8 cellular contexts compared by ENCODE assay signal in genomic region chr1:108200627-108201106, GRCh38. TPM values are rescaled to one million over a fixed set of nuclear protein-coding genes. Genes with fewer than 3 reads are reported as not detected.
DNase-seq lines count a peak whose midpoint lies in the region; ATAC-seq, FAIRE-seq and TF ChIP-seq lines count a peak whose summit lies in the region.

No MANE protein-coding gene starts in this region.

- no peak for FAIRE-seq in A549 (lab: Jason Lieb, UNC)

- no peaks in the 10 kb centered on the region for H3K9me2 ChIP-seq in PC-3 (replicated peaks; ENCODE audit: low read length)

- H3K27ac Mint-ChIP-seq in activated naive CD8-positive, alpha-beta T cell: peak overlapping the region; percentile 1

- H3K9me3 ChIP-seq in A549: peaks cover 4% of the 10 kb centered on the region
- H3K9me3 ChIP-seq in PC-3 (ENCODE audit: low read length): no peaks in the 10 kb centered on the region
- H3K9me3 ChIP-seq in aorta (ENCODE audit: control insufficient read depth, low read length): no peaks in the 10 kb centered on the region

- ATAC-seq in A549 (peak; percentile 75 to 76), PC-3 (peak; percentile 61), aorta (ENCODE audit: low FRiP score) (peak; percentile 82)

- H3K4me1 Mint-ChIP-seq in activated naive CD8-positive, alpha-beta T cell (ENCODE audit: low read depth): peaks cover 27% of the 10 kb centered on the region

- TF ChIP-seq CTCF in A549 (IDR thresholded peaks at IDR 0.05): peak; percentile 38; the same call in 2 of the 3 replicates
- TF ChIP-seq CTCF in GM12873 (IDR thresholded peaks at IDR 0.05; ENCODE audit: insufficient read depth, low read depth, low read length, missing control alignments): peak; percentile 4
- peak; percentile 62; the same call in 1 of the 2 replicates for TF ChIP-seq CTCF in PC-3 (conservative IDR thresholded peaks at IDR 0.05; ENCODE audit: low read depth, low read length)

- H3K79me2 ChIP-seq in PC-3 (ENCODE audit: low read length): peaks cover 44% of the 10 kb centered on the region

- H4K20me1 ChIP-seq in PC-3 (ENCODE audit: low read length): peaks cover 4% of the 10 kb centered on the region

- no peak for TF ChIP-seq POLR2A in A549 (IDR thresholded peaks at IDR 0.05; ENCODE audit: low read length)

- H3F3A ChIP-seq in PC-3 (ENCODE audit: low read length, unreplicated experiment): no peaks in the 10 kb centered on the region

- POLR2A ChIA-PET in A549 (lab: Yijun Ruan, JAX): interaction anchor here (0.7 to 1.7 kb wide), 9 partner anchors 9 to 492 kb away, joined by 3 to 13 read pairs (median 6); partner anchors contain the start of genes EEIG2, HENMT1 and PRPF38B
- POLR2A ChIA-PET in PC-3 (lab: Charles Lee; ENCODE audit: unreplicated experiment): interaction anchor here (0.6 kb wide), 2 partner anchors 18 to 93 kb away, joined by 5 to 7 read pairs; no protein-coding TSS in a partner anchor

- H3K27me3 Mint-ChIP-seq in activated naive CD8-positive, alpha-beta T cell: no peaks in the 10 kb centered on the region

- BruUV-seq in PC-3 (replicated peaks; lab: Mats Ljungman, UMichigan): TSS peak; percentile 72

- TF ChIP-seq RAD21 in A549 (conservative IDR thresholded peaks at IDR 0.05 in 1 of 2, IDR thresholded peaks at IDR 0.05 in 1 of 2): no peak

- H3K4me1 ChIP-seq in A549 (peaks cover 16% of the 10 kb centered on the region; the same call in 1 of the 3 replicates), PC-3 (ENCODE audit: insufficient read depth, low read length) (peaks cover 19% of the 10 kb centered on the region), aorta (ENCODE audit: control insufficient read depth in 1 of 2, insufficient read depth in 2 of 2, low read length in 2 of 2) (peaks cover 0 to 3% of the 10 kb centered on the region in 2 donors)

- H3K9ac ChIP-seq in PC-3 (ENCODE audit: low read length): peak overlapping the region; percentile 94

- peak; percentile 41 to 80 for DNase-seq in A549 (ENCODE audit: low read depth in 1 of 2, low spot score in 1 of 2)
- peak; percentile 64 for DNase-seq in HS-27A (ENCODE audit: low read depth)
- peak; percentile 72 for DNase-seq in PC-3
- DNase-seq in germinal center (ENCODE audit: low spot score): peak; percentile 71
- peak in 37 of 56 donors; percentile 2 to 74 (median 48) for DNase-seq in nucleus accumbens (lab: John Stamatoyannopoulos, UW)
- DNase-seq in aorta: no peak

- TF ChIP-seq EP300 in A549 (IDR thresholded peaks at IDR 0.05): no peak

- CTCF ChIA-PET in A549 (lab: Yijun Ruan, JAX) (interaction anchor here (0.8 to 2.5 kb wide), 6 partner anchors 10 to 75 kb away, joined by 3 to 9 read pairs (median 4); no protein-coding TSS in a partner anchor), PC-3 (lab: Charles Lee) (interaction anchor here (0.6 to 1.6 kb wide), 5 partner anchors 10 to 418 kb away, joined by 3 to 11 read pairs (median 6); partner anchors contain the start of gene EEIG2)

- H3K9me3 Mint-ChIP-seq in activated naive CD8-positive, alpha-beta T cell (ENCODE audit: low read depth): no peaks in the 10 kb centered on the region

- H3K4me3 ChIP-seq in A549 (peak overlapping the region; percentile 75), PC-3 (ENCODE audit: low read length) (peak overlapping the region; percentile 97), aorta (ENCODE audit: low read length in 2 of 2) (peak overlapping the region; percentile 83 to 93)

- peaks cover 17% of the 10 kb centered on the region for H3K36me3 ChIP-seq in PC-3 (ENCODE audit: low read depth, low read length)
- H3K36me3 ChIP-seq in aorta (ENCODE audit: control insufficient read depth in 1 of 2, insufficient read depth in 2 of 2, low read length in 1 of 2): no peaks in the 10 kb centered on the region

- H2AFZ ChIP-seq in PC-3 (ENCODE audit: low read length): peak overlapping the region; percentile 97

- H3K36me3 Mint-ChIP-seq in activated naive CD8-positive, alpha-beta T cell: peaks cover 2% of the 10 kb centered on the region

- peak overlapping the region; percentile 91 for H3K4me3 Mint-ChIP-seq in activated naive CD8-positive, alpha-beta T cell

- H3K27me3 ChIP-seq in PC-3 (ENCODE audit: low read length): no peaks in the 10 kb centered on the region
- H3K27me3 ChIP-seq in aorta (ENCODE audit: control insufficient read depth in 1 of 2, insufficient read depth in 2 of 2, low read length in 1 of 2): no peaks in the 10 kb centered on the region

- WGBS in A549 (ENCODE audit: missing lambda C conversion rate): 3% methylated on average over 10 of the region's 11 CpGs
- 0 to 1% methylated on average over 11 of the region's 11 CpGs for WGBS in aorta, 2 donors

- intact Hi-C loops in PC-3 (cut with micrococcal nuclease): loop anchor here (1.0 to 5.0 kb wide), 3 partner anchors 264 to 442 kb away; no protein-coding TSS in a partner anchor
- intact Hi-C loops in aorta (cut with DNase I): loop anchor here in 1 of 2 donors (5.0 kb wide), 1 partner anchor 58 kb away; no protein-coding TSS in a partner anchor

- H3K4me2 ChIP-seq in A549 (peak overlapping the region; percentile 59), PC-3 (ENCODE audit: low read length) (peak overlapping the region; percentile 96)

- H3K27ac ChIP-seq in A549 (peak overlapping the region; percentile 94 to 98), PC-3 (ENCODE audit: low read length) (peak overlapping the region; percentile 59), aorta (ENCODE audit: low read depth in 1 of 2, low read length in 2 of 2) (peak overlapping the region; percentile 83 to 88)

TF ChIP-seq in A549, 52 proteins besides CTCF, POLR2A, EP300 and RAD21:
- TF ChIP-seq HDAC2 (IDR thresholded peaks at IDR 0.05): no peak
- TF ChIP-seq, protein P1, sequence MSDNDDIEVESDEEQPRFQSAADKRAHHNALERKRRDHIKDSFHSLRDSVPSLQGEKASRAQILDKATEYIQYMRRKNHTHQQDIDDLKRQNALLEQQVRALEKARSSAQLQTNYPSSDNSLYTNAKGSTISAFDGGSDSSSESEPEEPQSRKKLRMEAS (IDR thresholded peaks at IDR 0.05): 0 out of 2 replicates have a peak, but pooled peaks have one; percentile 23
- 0 out of 5 replicates have a peak, but pooled peaks of 1 of the 2 experiments have one; percentile 40 for TF ChIP-seq JUN (IDR thresholded peaks at IDR 0.05)

RNA-seq across cellular contexts. Expression of gene SLC25A24, which starts 0.5 kb away (rescaled TPM):
- polyA plus RNA-seq in A549 (2011; rRNA removed) (34.2 and 45.6 TPM in 2 replicates), A549 (2017; fragmentation: RNase III; extraction: RNeasy Plus Mini Kit Qiagen cat#74134 plus additional on column Dnase treatment) (24.1 to 25.5 TPM (median 25.3 TPM) in 3 replicates), aorta (10 to 100 TPM; 15.0 to 19.3 TPM)
- polyA plus RNA-seq in A549 (2012; cell fraction: cytosol; rRNA removed): 9.3 and 11.3 TPM in 2 replicates
- polyA plus RNA-seq in A549 (2012; cell fraction: nucleus; rRNA removed): 5.1 and 6.6 TPM in 2 replicates
- 14.3 and 15.1 TPM in 2 replicates for polyA minus RNA-seq in A549 (2011; rRNA and poly(A)+ RNA removed)
- total RNA-seq in PC-3 (2014; rRNA removed) (30.3 and 33.4 TPM in 2 replicates), aorta (10 to 100 TPM; 26.5 to 28.1 TPM)

RNA-seq across cellular contexts. Expression of gene NBPF4, which starts 43.2 kb away (rescaled TPM):
- polyA plus RNA-seq in A549 (2011; rRNA removed) (0.37 and 0.56 TPM in 2 replicates), A549 (2017; fragmentation: RNase III; extraction: RNeasy Plus Mini Kit Qiagen cat#74134 plus additional on column Dnase treatment) (0.21 to 0.42 TPM (median 0.25 TPM) in 3 replicates), aorta (not detected)
- polyA plus RNA-seq in A549 (2012; cell fraction: cytosol; rRNA removed): 0.03 TPM in 2 replicates
- polyA plus RNA-seq in A549 (2012; cell fraction: nucleus; rRNA removed): 0.11 and 0.16 TPM in 2 replicates
- 0.24 and 0.25 TPM in 2 replicates for polyA minus RNA-seq in A549 (2011; rRNA and poly(A)+ RNA removed)
- total RNA-seq in PC-3 (2014; rRNA removed) (0.07 TPM in 1 of 2 replicates, not detected in the other), aorta (under 1 TPM in 1 of 2 donors, not detected in 1; 0.19 TPM)

Comparison
In these comparisons a context has a peak if more than half of its experiments do, and no peak if none do; other contexts are left out.
1. DNase-seq: peak in A549 (2 of 2), HS-27A (single experiment), PC-3 (single experiment), germinal center (single experiment) and nucleus accumbens (37 of 56); none in aorta (0 of 2).
2. CTCF ChIP-seq: peak in every context shown above with its lines; median percentile 62 in PC-3; 38 in A549; 4 in GM12873.
3. Peak in every context shown above with its lines, with median percentiles within 50 percentile points of each other: ATAC-seq, H3K27ac ChIP-seq and H3K4me3 ChIP-seq.